ENCODE assay signal across 15 cellular contexts in the genomic region with DNA sequence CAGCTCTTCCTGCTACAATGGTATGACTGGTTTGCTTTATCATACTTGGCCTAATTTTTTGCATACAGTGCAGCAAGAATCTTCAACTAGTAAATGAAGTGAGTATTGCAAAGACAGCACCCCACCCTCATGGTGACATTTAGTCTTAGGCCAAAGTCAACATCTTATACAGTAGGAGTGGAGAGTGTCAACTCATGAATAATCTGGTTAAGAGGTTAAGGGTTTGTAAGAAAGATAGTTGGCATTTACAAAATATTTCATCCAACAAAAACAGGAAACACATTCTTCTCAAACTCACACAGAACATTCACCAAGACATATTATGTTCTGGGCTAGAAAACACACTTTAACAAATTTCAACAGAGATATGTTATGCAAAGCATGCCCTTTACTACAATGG. TPM values are rescaled to one million over a fixed set of nuclear protein-coding genes. Genes with fewer than 3 reads are reported as not detected.
DNase-seq lines count a peak whose midpoint lies in the region; ATAC-seq and TF ChIP-seq lines count a peak whose summit lies in the region.
"Had no signal": no experiment of that assay in that cellular context is flagged by ENCODE, and none has a peak within 500 bp of the region (broad histone marks: within the 10 kb centered on the region; RNA-seq: fewer than 3 reads in every experiment).

No MANE protein-coding gene starts in this region.

- POLR2A ChIA-PET in T-cell (lab: Charles Lee), result interaction anchor here in 1 of 2 donors (0.6 kb wide), 1 partner anchor 226 kb away, joined by 5 read pairs; no protein-coding TSS in a partner anchor

- no peaks in the 10 kb centered on the region for H3K9me3 Mint-ChIP-seq in activated T-cell treated with anti-CD3 and anti-CD28 coated beads, Interleukin-2, amount 50 U/mL, for 72 hours
- no peaks in the 10 kb centered on the region for H3K9me3 Mint-ChIP-seq in T-cell

- H3K36me3 Mint-ChIP-seq in activated T-cell treated with anti-CD3 and anti-CD28 coated beads, Interleukin-2, amount 50 U/mL, for 72 hours (ENCODE audit: insufficient read depth in 2 of 2), result peaks cover 2 to 3% of the 10 kb centered on the region in 2 donors
- H3K36me3 Mint-ChIP-seq in T-cell, result peaks cover 8% of the 10 kb centered on the region

- in situ Hi-C loops in GM13977 (cut with MboI; ENCODE audit: low pct_unique_long_range_greater_than_20kb, low sequenced_read_pairs, unreplicated experiment), result no loop called here

- H3K4me3 Mint-ChIP-seq in activated T-cell treated with anti-CD3 and anti-CD28 coated beads, Interleukin-2, amount 50 U/mL, for 72 hours, result peak overlapping the region in 1 of 2 donors; percentile 25
- H3K4me3 Mint-ChIP-seq in T-cell, result no peak overlapping the region

- CTCF ChIA-PET in T-cell (lab: Charles Lee), result no interaction called here

- no peak for ATAC-seq in activated T-cell treated with anti-CD3 and anti-CD28 coated beads, Interleukin-2, amount 50 U/mL, for 72 hours (replicated peaks in 1 of 2)
- ATAC-seq in T-cell (replicated peaks in 1 of 4), result no peak
- ATAC-seq in HG02885 (IDR thresholded peaks at IDR 0.05; ENCODE audit: poor library complexity, unreplicated experiment), result no peak
- ATAC-seq: HepG2, left ventricle myocardium superior had no signal

- peaks cover 53% of the 10 kb centered on the region for H3K4me1 Mint-ChIP-seq in activated T-cell treated with anti-CD3 and anti-CD28 coated beads, Interleukin-2, amount 50 U/mL, for 72 hours (ENCODE audit: low read depth)
- H3K4me1 Mint-ChIP-seq in T-cell, result peaks cover 65 to 78% (median 66%) of the 10 kb centered on the region in 3 donors

- TF ChIP-seq CTCF in fibroblast of mammary gland (conservative IDR thresholded peaks at IDR 0.05; ENCODE audit: control insufficient read depth, insufficient read depth, low read depth, low read length), result no peak
- TF ChIP-seq CTCF in GM13977 (IDR thresholded peaks at IDR 0.05; ENCODE audit: extremely low read depth, insufficient read depth, missing control alignments), result no peak

- no peaks in the 10 kb centered on the region for H3K27me3 Mint-ChIP-seq in activated T-cell treated with anti-CD3 and anti-CD28 coated beads, Interleukin-2, amount 50 U/mL, for 72 hours (ENCODE audit: low read depth)
- H3K27me3 Mint-ChIP-seq in T-cell, result no peaks in the 10 kb centered on the region

- peak overlapping the region; percentile 49 for H3K27ac Mint-ChIP-seq in activated T-cell treated with anti-CD3 and anti-CD28 coated beads, Interleukin-2, amount 50 U/mL, for 72 hours
- H3K27ac Mint-ChIP-seq in T-cell, result peak overlapping the region; percentile 83 to 92

- H3K4me3 ChIP-seq in fibroblast of mammary gland (ENCODE audit: control insufficient read depth, low read depth, low read length), result no peak overlapping the region
- H3K4me3 ChIP-seq: thoracic aorta had no signal

- no peak for DNase-seq in activated T-cell treated with anti-CD3 and anti-CD28 coated beads, Interleukin-2, amount 50 U/mL, for 72 hours
- no peak for DNase-seq in activated T-cell treated with anti-CD3 and anti-CD28 coated beads for 4 hours
- DNase-seq in T-cell, result no peak
- peak; percentile 50 for DNase-seq in fibroblast of mammary gland (ENCODE audit: low read depth)
- DNase-seq in stromal cell of bone marrow (ENCODE audit: low read depth), result peak; percentile 69
- DNase-seq in activated gamma-delta T cell (lab: John Stamatoyannopoulos, UW), result no peak
- DNase-seq in GM13977 (ENCODE audit: low spot score), result no peak
- DNase-seq: activated T-cell treated with anti-CD3 and anti-CD28 coated beads, Interleukin-2, amount 50 U/mL, for 48 hours; GOT3; left ventricle myocardium superior; posterior cingulate gyrus had no signal

RNA-seq across cellular contexts. Expression of a gene that starts 2.2 kb away (rescaled TPM):
- total RNA-seq in activated T-cell treated with anti-CD3 and anti-CD28 coated beads, Interleukin-2, amount 50 U/mL, for 72 hours, result 10 to 100 TPM; 17.3 to 41.9 TPM
- total RNA-seq in T-cell, result 10 to 100 TPM in 4 of 5 donors, 1 to 10 TPM in 1; 8.5 to 22.9 (median 11.4) TPM
- total RNA-seq: chondrocyte had no signal

RNA-seq across cellular contexts. Expression of a gene that starts 33.7 kb away (rescaled TPM):
- total RNA-seq in activated T-cell treated with anti-CD3 and anti-CD28 coated beads, Interleukin-2, amount 50 U/mL, for 72 hours, result 10 to 100 TPM; 14.7 to 39.3 TPM
- 10 to 100 TPM; 18.4 to 38.5 (median 24.5) TPM for total RNA-seq in T-cell

Comparison
In these comparisons a context has a peak if more than half of its experiments do, and no peak if none do; other contexts are left out.
1. DNase-seq: peak in fibroblast of mammary gland (single experiment) and stromal cell of bone marrow (single experiment); none in activated T-cell treated with anti-CD3 and anti-CD28 coated beads, Interleukin-2, amount 50 U/mL, for 72 hours (0 of 2), activated T-cell treated with anti-CD3 and anti-CD28 coated beads for 4 hours (single experiment), T-cell (0 of 34), activated gamma-delta T cell (single experiment) and GM13977 (single experiment).